In the genomic region with DNA sequence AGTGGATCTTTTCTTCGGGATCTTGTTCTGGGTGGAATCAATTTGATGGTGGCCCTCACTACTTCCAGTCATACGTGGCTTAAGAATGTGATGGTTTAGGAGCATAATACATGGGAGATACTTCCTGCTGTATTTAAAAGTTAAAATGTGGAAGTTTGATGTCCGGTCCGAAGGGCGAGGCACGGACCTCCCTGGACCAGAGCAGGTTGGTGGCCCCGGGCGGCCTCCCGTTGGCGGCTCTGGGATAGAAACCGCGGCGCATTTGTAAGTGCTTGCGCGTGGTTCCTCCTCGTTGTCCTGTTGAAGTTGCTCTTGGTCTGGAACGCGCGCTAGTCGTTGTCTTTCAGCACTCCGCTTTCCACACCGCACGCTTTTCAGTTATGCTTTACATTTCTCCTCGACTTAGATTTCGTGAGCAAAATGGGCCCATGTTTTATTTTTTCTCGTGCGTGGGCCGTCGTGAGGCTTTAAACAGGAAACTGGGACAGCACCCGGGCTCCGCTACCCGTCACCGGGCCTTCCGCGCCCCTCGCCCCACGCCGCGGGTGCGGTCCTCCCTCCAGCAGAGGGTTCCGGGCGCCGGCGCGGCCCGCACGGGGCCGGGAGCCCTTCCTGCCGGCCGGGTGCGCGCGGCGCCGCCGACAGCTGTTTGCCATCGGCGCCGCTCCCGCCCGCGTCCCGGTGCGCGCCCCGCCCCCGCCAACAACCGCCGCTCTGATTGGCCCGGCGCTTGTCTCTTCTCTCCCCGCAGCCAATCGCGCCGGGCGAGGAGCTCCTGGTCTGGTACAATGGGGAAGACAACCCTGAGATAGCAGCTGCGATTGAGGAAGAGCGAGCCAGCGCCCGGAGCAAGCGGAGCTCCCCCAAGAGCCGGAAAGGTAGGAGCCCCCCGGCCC, we compare ENCODE assay signal across 1 cellular context.
A peak's percentile ranks its signal among the peaks of the same experiment; 100 is the strongest.
TF ChIP-seq lines count a peak whose summit lies in the region.

No MANE protein-coding gene starts in this region.

TF ChIP-seq in HepG2, 621 proteins besides CTCF, POLR2A, EP300 and RAD21 (continued from another document and continues in another):
- TF ChIP-seq, protein P1, sequence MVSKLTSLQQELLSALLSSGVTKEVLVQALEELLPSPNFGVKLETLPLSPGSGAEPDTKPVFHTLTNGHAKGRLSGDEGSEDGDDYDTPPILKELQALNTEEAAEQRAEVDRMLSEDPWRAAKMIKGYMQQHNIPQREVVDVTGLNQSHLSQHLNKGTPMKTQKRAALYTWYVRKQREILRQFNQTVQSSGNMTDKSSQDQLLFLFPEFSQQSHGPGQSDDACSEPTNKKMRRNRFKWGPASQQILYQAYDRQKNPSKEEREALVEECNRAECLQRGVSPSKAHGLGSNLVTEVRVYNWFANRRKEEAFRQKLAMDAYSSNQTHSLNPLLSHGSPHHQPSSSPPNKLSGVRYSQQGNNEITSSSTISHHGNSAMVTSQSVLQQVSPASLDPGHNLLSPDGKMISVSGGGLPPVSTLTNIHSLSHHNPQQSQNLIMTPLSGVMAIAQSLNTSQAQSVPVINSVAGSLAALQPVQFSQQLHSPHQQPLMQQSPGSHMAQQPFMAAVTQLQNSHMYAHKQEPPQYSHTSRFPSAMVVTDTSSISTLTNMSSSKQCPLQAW (CRISPR knock-in tag; IDR thresholded peaks at IDR 0.05) = no peak
- TF ChIP-seq DR1 (CRISPR knock-in tag; IDR thresholded peaks at IDR 0.05) (0 out of 2 replicates have a peak, but pooled peaks have one; percentile 25), GATAD1 (CRISPR knock-in tag; IDR thresholded peaks at IDR 0.05) (peak; percentile 41; the same call in 1 of the 2 replicates), SAP130 (CRISPR knock-in tag; IDR thresholded peaks at IDR 0.05; ENCODE audit: low read depth) (peak; percentile 7; the same call in 1 of the 2 replicates), ZNF143 (CRISPR knock-in tag; IDR thresholded peaks at IDR 0.05) (peak; percentile 5; the same call in 1 of the 2 replicates), CREB1 (IDR thresholded peaks at IDR 0.05) (no peak), CREB1 (CRISPR knock-in tag; IDR thresholded peaks at IDR 0.05) (peak; percentile 49; the same call in 1 of the 2 replicates), MXI1 (IDR thresholded peaks at IDR 0.05; ENCODE audit: borderline replicate concordance, low read depth, low read length) (peak; percentile 70; the same call in 2 of the 3 replicates), IRX3 (CRISPR knock-in tag; IDR thresholded peaks at IDR 0.05; ENCODE audit: borderline replicate concordance, low read depth) (no peak), ZNF441 (CRISPR knock-in tag; IDR thresholded peaks at IDR 0.05; ENCODE audit: borderline replicate concordance) (peak; percentile 53; the same call in 1 of the 2 replicates), SP2 (CRISPR knock-in tag; IDR thresholded peaks at IDR 0.05) (peak; percentile 75; the same call in 1 of the 2 replicates), POLR2G (IDR thresholded peaks at IDR 0.05; ENCODE audit: low read depth, low read length) (peak; percentile 84), ZBTB7B (CRISPR knock-in tag; IDR thresholded peaks at IDR 0.05) (0 out of 2 replicates have a peak, but pooled peaks have one; percentile 8), PITX1 (CRISPR knock-in tag; IDR thresholded peaks at IDR 0.05) (peak; percentile 39; the same call in 1 of the 2 replicates), ZNF775 (CRISPR knock-in tag; IDR thresholded peaks at IDR 0.05; ENCODE audit: borderline replicate concordance) (no peak), GABPA (IDR thresholded peaks at IDR 0.05; ENCODE audit: low read depth, low read length) (peak; percentile 27), GABPA (CRISPR knock-in tag; IDR thresholded peaks at IDR 0.05; ENCODE audit: low read depth) (no peak; the same call in 1 of the 2 replicates), ZNF3 (CRISPR knock-in tag; IDR thresholded peaks at IDR 0.05) (no peak), TAF1 (CRISPR knock-in tag; IDR thresholded peaks at IDR 0.05) (peak; percentile 54; the same call in 1 of the 2 replicates)
- TF ChIP-seq, protein P2, sequence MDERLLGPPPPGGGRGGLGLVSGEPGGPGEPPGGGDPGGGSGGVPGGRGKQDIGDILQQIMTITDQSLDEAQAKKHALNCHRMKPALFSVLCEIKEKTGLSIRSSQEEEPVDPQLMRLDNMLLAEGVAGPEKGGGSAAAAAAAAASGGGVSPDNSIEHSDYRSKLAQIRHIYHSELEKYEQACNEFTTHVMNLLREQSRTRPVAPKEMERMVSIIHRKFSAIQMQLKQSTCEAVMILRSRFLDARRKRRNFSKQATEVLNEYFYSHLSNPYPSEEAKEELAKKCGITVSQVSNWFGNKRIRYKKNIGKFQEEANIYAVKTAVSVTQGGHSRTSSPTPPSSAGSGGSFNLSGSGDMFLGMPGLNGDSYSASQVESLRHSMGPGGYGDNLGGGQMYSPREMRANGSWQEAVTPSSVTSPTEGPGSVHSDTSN (CRISPR knock-in tag; IDR thresholded peaks at IDR 0.05) = no peak
- TF ChIP-seq, protein P3, sequence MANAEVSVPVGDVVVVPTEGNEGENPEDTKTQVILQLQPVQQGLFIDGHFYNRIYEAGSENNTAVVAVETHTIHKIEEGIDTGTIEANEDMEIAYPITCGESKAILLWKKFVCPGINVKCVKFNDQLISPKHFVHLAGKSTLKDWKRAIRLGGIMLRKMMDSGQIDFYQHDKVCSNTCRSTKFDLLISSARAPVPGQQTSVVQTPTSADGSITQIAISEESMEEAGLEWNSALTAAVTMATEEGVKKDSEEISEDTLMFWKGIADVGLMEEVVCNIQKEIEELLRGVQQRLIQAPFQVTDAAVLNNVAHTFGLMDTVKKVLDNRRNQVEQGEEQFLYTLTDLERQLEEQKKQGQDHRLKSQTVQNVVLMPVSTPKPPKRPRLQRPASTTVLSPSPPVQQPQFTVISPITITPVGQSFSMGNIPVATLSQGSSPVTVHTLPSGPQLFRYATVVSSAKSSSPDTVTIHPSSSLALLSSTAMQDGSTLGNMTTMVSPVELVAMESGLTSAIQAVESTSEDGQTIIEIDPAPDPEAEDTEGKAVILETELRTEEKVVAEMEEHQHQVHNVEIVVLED (CRISPR knock-in tag; IDR thresholded peaks at IDR 0.05; ENCODE audit: borderline replicate concordance) = peak; percentile 70
- TF ChIP-seq, protein P4, sequence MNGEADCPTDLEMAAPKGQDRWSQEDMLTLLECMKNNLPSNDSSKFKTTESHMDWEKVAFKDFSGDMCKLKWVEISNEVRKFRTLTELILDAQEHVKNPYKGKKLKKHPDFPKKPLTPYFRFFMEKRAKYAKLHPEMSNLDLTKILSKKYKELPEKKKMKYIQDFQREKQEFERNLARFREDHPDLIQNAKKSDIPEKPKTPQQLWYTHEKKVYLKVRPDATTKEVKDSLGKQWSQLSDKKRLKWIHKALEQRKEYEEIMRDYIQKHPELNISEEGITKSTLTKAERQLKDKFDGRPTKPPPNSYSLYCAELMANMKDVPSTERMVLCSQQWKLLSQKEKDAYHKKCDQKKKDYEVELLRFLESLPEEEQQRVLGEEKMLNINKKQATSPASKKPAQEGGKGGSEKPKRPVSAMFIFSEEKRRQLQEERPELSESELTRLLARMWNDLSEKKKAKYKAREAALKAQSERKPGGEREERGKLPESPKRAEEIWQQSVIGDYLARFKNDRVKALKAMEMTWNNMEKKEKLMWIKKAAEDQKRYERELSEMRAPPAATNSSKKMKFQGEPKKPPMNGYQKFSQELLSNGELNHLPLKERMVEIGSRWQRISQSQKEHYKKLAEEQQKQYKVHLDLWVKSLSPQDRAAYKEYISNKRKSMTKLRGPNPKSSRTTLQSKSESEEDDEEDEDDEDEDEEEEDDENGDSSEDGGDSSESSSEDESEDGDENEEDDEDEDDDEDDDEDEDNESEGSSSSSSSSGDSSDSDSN (CRISPR knock-in tag; IDR thresholded peaks at IDR 0.05) = 0 out of 2 replicates have a peak, but pooled peaks have one; percentile 18
- TF ChIP-seq, protein P5, sequence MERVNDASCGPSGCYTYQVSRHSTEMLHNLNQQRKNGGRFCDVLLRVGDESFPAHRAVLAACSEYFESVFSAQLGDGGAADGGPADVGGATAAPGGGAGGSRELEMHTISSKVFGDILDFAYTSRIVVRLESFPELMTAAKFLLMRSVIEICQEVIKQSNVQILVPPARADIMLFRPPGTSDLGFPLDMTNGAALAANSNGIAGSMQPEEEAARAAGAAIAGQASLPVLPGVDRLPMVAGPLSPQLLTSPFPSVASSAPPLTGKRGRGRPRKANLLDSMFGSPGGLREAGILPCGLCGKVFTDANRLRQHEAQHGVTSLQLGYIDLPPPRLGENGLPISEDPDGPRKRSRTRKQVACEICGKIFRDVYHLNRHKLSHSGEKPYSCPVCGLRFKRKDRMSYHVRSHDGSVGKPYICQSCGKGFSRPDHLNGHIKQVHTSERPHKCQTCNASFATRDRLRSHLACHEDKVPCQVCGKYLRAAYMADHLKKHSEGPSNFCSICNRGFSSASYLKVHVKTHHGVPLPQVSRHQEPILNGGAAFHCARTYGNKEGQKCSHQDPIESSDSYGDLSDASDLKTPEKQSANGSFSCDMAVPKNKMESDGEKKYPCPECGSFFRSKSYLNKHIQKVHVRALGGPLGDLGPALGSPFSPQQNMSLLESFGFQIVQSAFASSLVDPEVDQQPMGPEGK (CRISPR knock-in tag; IDR thresholded peaks at IDR 0.05) = 0 out of 2 replicates have a peak, but pooled peaks have one; percentile 25
- TF ChIP-seq, protein P6, sequence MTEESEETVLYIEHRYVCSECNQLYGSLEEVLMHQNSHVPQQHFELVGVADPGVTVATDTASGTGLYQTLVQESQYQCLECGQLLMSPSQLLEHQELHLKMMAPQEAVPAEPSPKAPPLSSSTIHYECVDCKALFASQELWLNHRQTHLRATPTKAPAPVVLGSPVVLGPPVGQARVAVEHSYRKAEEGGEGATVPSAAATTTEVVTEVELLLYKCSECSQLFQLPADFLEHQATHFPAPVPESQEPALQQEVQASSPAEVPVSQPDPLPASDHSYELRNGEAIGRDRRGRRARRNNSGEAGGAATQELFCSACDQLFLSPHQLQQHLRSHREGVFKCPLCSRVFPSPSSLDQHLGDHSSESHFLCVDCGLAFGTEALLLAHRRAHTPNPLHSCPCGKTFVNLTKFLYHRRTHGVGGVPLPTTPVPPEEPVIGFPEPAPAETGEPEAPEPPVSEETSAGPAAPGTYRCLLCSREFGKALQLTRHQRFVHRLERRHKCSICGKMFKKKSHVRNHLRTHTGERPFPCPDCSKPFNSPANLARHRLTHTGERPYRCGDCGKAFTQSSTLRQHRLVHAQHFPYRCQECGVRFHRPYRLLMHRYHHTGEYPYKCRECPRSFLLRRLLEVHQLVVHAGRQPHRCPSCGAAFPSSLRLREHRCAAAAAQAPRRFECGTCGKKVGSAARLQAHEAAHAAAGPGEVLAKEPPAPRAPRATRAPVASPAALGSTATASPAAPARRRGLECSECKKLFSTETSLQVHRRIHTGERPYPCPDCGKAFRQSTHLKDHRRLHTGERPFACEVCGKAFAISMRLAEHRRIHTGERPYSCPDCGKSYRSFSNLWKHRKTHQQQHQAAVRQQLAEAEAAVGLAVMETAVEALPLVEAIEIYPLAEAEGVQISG (CRISPR knock-in tag; IDR thresholded peaks at IDR 0.05) = peak; percentile 98
- TF ChIP-seq, protein P7, sequence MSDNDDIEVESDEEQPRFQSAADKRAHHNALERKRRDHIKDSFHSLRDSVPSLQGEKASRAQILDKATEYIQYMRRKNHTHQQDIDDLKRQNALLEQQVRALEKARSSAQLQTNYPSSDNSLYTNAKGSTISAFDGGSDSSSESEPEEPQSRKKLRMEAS (IDR thresholded peaks at IDR 0.05) = peak; percentile 36
- TF ChIP-seq, protein P8, sequence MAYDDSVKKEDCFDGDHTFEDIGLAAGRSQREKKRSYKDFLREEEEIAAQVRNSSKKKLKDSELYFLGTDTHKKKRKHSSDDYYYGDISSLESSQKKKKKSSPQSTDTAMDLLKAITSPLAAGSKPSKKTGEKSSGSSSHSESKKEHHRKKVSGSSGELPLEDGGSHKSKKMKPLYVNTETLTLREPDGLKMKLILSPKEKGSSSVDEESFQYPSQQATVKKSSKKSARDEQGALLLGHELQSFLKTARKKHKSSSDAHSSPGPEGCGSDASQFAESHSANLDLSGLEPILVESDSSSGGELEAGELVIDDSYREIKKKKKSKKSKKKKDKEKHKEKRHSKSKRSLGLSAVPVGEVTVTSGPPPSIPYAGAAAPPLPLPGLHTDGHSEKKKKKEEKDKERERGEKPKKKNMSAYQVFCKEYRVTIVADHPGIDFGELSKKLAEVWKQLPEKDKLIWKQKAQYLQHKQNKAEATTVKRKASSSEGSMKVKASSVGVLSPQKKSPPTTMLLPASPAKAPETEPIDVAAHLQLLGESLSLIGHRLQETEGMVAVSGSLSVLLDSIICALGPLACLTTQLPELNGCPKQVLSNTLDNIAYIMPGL (CRISPR knock-in tag; IDR thresholded peaks at IDR 0.05; ENCODE audit: borderline replicate concordance in 1 of 2, low read depth in 1 of 2) = peak in 1 of 2 experiments; percentile 24; a peak in 3 of 4 replicates
- TF ChIP-seq, protein P9, sequence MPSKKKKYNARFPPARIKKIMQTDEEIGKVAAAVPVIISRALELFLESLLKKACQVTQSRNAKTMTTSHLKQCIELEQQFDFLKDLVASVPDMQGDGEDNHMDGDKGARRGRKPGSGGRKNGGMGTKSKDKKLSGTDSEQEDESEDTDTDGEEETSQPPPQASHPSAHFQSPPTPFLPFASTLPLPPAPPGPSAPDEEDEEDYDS (CRISPR knock-in tag; IDR thresholded peaks at IDR 0.05) = peak; percentile 84
- TF ChIP-seq, protein P10, sequence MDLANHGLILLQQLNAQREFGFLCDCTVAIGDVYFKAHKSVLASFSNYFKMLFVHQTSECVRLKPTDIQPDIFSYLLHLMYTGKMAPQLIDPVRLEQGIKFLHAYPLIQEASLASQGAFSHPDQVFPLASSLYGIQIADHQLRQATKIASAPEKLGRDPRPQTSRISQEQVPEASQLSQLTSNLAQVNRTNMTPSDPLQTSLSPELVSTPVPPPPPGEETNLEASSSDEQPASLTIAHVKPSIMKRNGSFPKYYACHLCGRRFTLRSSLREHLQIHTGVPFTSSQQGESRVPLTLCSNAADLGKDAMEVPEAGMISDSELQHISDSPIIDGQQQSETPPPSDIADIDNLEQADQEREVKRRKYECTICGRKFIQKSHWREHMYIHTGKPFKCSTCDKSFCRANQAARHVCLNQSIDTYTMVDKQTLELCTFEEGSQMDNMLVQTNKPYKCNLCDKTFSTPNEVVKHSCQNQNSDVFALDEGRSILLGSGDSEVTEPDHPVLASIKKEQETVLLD (CRISPR knock-in tag; IDR thresholded peaks at IDR 0.05; ENCODE audit: low read depth) = peak; percentile 82
